ENCODE assay signal across 8 cellular contexts in genomic region chr5:116947691-116948528, GRCh38.
DNase-seq lines count a peak whose midpoint lies in the region; ATAC-seq and TF ChIP-seq lines count a peak whose summit lies in the region.

No MANE protein-coding gene starts in this region.

- in situ Hi-C loops in astrocyte of the spinal cord (cut with HindIII; ENCODE audit: low sequenced_read_pairs) = no loop called here

- H4K20me1 ChIP-seq in MM.1S (ENCODE audit: insufficient read depth, low read length) = no peaks in the 10 kb centered on the region

- peak overlapping the region; percentile 28; the same call in 1 of the 2 replicates for H2AFZ ChIP-seq in MM.1S (ENCODE audit: low read length)

- H3K4me3 ChIP-seq in MM.1S (ENCODE audit: low read length) (no peak overlapping the region), astrocyte of the spinal cord (ENCODE audit: low read depth, low read length) (no peak overlapping the region)

- no peak overlapping the region for H3K9ac ChIP-seq in MM.1S (ENCODE audit: low read length)

- H3K4me1 ChIP-seq in MM.1S (ENCODE audit: low read length) = no peaks in the 10 kb centered on the region

- ATAC-seq in HG02588 (IDR thresholded peaks at IDR 0.05; ENCODE audit: unreplicated experiment) = peak; percentile 100

- H3K9me3 ChIP-seq in MM.1S (replicated peaks; ENCODE audit: insufficient read depth, low read length) = no peaks in the 10 kb centered on the region

- no peaks in the 10 kb centered on the region for H3F3A ChIP-seq in MM.1S (ENCODE audit: insufficient read depth, low read length)

- no peak overlapping the region for H3K27ac ChIP-seq in MM.1S (ENCODE audit: low read length)

- H3K4me2 ChIP-seq in MM.1S (ENCODE audit: low read depth, low read length) = peak overlapping the region; percentile 13; the same call in 1 of the 2 replicates

- H3K36me3 ChIP-seq in MM.1S (replicated peaks; ENCODE audit: insufficient read depth, low read length) = no peaks in the 10 kb centered on the region

- no peaks in the 10 kb centered on the region for H3K79me2 ChIP-seq in MM.1S (ENCODE audit: low read length)

- H3K9me2 ChIP-seq in MM.1S (replicated peaks; ENCODE audit: insufficient read depth, low read length) = no peaks in the 10 kb centered on the region

- DNase-seq in NCI-H1417 (lab: John Stamatoyannopoulos, UW) (peak; percentile 14 to 63 (median 53)), NCI-H1417 treated with DMSO at 0.1 percent for 48 hours (lab: John Stamatoyannopoulos, UW) (no peak), MM.1S (peak; percentile 64), T follicular helper cell (ENCODE audit: low read depth) (peak; percentile 31), astrocyte of the spinal cord (ENCODE audit: low read depth, low spot score) (peak; percentile 30), iris pigment epithelial cell (ENCODE audit: low read depth) (peak; percentile 11)
- peak; percentile 25 to 42 for DNase-seq in stimulated activated CD4-positive, alpha-beta T cell treated with anti-CD3 and anti-CD28 coated beads, Interleukin-4, amount 100 ng/mL, for 4 hours

- TF ChIP-seq CTCF in MM.1S (IDR thresholded peaks at IDR 0.05; ENCODE audit: low read length) (peak; percentile 94), astrocyte of the spinal cord (IDR thresholded peaks at IDR 0.05; ENCODE audit: low read depth, low read length) (peak; percentile 62)

- H3K27me3 ChIP-seq in MM.1S (replicated peaks; ENCODE audit: insufficient read depth, low read length) = no peaks in the 10 kb centered on the region
